1 cellular context compared by ENCODE assay signal in the genomic region with DNA sequence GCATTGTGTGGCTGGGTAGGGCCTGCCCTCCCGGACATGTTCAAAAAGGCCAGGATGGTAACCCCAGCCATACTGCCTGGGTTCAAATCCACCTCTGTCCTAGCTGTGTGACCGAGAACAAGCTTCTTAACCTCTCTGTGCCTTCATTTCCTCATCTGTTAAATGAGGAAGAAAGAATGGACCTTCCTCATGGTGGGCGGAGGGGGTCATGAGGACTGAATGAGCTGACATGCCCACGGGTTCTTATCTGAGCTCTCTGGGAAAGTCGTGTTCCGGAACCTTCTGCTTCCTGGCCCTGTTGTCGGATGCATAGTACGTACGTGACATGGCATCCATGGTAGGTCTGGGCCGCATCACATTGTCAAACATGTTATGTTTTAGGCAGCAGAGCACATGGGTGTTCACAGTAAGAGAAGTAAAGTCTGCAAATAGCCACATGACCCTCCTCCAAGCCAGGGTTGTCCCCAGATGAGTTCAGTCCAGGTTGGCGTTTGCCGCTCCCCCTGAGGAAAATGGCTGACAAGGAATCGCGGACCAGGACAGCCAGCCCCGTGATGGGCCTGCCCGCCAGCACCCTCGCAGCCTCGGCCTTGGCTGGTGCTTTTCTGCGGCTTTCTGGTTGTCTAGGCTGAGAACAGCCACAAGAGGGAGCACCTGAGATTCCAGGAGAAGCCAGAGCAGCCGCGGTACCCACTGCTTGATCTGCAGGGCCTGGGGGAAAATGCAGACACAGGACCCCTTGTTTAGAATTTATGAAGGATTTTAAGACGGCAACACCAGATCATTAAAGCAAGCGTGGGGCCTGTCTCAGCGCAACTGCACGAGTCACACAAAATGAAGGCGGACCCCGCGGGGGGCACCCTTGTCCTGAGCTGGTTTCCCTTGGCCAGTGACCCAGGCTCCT.
TF ChIP-seq lines count a peak whose summit lies in the region.

No MANE protein-coding gene starts in this region.

TF ChIP-seq in HepG2, 621 proteins besides CTCF, POLR2A, EP300 and RAD21 (continued from another document and continues in another):
- TF ChIP-seq, protein P1, sequence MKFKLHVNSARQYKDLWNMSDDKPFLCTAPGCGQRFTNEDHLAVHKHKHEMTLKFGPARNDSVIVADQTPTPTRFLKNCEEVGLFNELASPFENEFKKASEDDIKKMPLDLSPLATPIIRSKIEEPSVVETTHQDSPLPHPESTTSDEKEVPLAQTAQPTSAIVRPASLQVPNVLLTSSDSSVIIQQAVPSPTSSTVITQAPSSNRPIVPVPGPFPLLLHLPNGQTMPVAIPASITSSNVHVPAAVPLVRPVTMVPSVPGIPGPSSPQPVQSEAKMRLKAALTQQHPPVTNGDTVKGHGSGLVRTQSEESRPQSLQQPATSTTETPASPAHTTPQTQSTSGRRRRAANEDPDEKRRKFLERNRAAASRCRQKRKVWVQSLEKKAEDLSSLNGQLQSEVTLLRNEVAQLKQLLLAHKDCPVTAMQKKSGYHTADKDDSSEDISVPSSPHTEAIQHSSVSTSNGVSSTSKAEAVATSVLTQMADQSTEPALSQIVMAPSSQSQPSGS (CRISPR knock-in tag; IDR thresholded peaks at IDR 0.05), result no peak
- TF ChIP-seq ZNF761 (CRISPR knock-in tag; conservative IDR thresholded peaks at IDR 0.05) (no peak), ZNF7 (CRISPR knock-in tag; IDR thresholded peaks at IDR 0.05) (no peak), MTA1 (CRISPR knock-in tag; IDR thresholded peaks at IDR 0.05; ENCODE audit: borderline replicate concordance) (no peak), ZNF549 (CRISPR knock-in tag; IDR thresholded peaks at IDR 0.05) (no peak), PCBP2 (optimal IDR thresholded peaks at IDR 0.05; ENCODE audit: low read depth, low read length, poor library complexity, severe bottlenecking) (no peak), XBP1 (CRISPR knock-in tag; IDR thresholded peaks at IDR 0.05) (no peak), ZNF720 (CRISPR knock-in tag; IDR thresholded peaks at IDR 0.05) (no peak), ZNF749 (CRISPR knock-in tag; IDR thresholded peaks at IDR 0.05; ENCODE audit: borderline replicate concordance) (peak; percentile 26; the same call in 1 of the 2 replicates), NFYB (CRISPR knock-in tag; IDR thresholded peaks at IDR 0.05) (no peak), ZSCAN25 (CRISPR knock-in tag; IDR thresholded peaks at IDR 0.05) (no peak), ZNF350 (CRISPR knock-in tag; IDR thresholded peaks at IDR 0.05; ENCODE audit: borderline replicate concordance, low read depth) (0 out of 2 replicates have a peak, but pooled peaks have one; percentile 26), NAIF1 (CRISPR knock-in tag; IDR thresholded peaks at IDR 0.05; ENCODE audit: borderline replicate concordance) (no peak), STAG1 (CRISPR knock-in tag; IDR thresholded peaks at IDR 0.05) (peak; percentile 84), ZBTB38 (CRISPR knock-in tag; IDR thresholded peaks at IDR 0.05) (no peak), ZNF367 (CRISPR knock-in tag; IDR thresholded peaks at IDR 0.05; ENCODE audit: borderline replicate concordance) (no peak), PLRG1 (conservative IDR thresholded peaks at IDR 0.05) (no peak), ZNF552 (CRISPR knock-in tag; IDR thresholded peaks at IDR 0.05; ENCODE audit: borderline replicate concordance) (no peak), ATF7-NPFF (CRISPR knock-in tag; IDR thresholded peaks at IDR 0.05; ENCODE audit: low read depth) (no peak), SMARCC2 (IDR thresholded peaks at IDR 0.05) (no peak), SP1 (IDR thresholded peaks at IDR 0.05) (no peak), SP1 (CRISPR knock-in tag; IDR thresholded peaks at IDR 0.05) (no peak), ZNF782 (CRISPR knock-in tag; IDR thresholded peaks at IDR 0.05; ENCODE audit: borderline replicate concordance) (no peak), RXRA (CRISPR knock-in tag; IDR thresholded peaks at IDR 0.05) (no peak; the same call in 1 of the 2 replicates), ZZZ3 (CRISPR knock-in tag; IDR thresholded peaks at IDR 0.05; ENCODE audit: borderline replicate concordance) (no peak), ZNF766 (CRISPR knock-in tag; IDR thresholded peaks at IDR 0.05; ENCODE audit: borderline replicate concordance) (no peak), CEBPG (CRISPR knock-in tag; IDR thresholded peaks at IDR 0.05) (no peak), SKI (IDR thresholded peaks at IDR 0.05; ENCODE audit: partially characterized antibody) (no peak), MEF2D (CRISPR knock-in tag; IDR thresholded peaks at IDR 0.05) (no peak), MTF1 (CRISPR knock-in tag; IDR thresholded peaks at IDR 0.05) (no peak), ZNF260 (CRISPR knock-in tag; IDR thresholded peaks at IDR 0.05; ENCODE audit: borderline replicate concordance, low read depth) (no peak), REXO4 (CRISPR knock-in tag; IDR thresholded peaks at IDR 0.05; ENCODE audit: borderline replicate concordance) (no peak), ASH2L (IDR thresholded peaks at IDR 0.05; ENCODE audit: insufficient read length, low read depth, low read length) (no peak), MIXL1 (CRISPR knock-in tag; IDR thresholded peaks at IDR 0.05) (no peak; the same call in 1 of the 2 replicates), XRCC5 (optimal IDR thresholded peaks at IDR 0.05; ENCODE audit: low read length) (peak; percentile 55), ZMYM2 (CRISPR knock-in tag; IDR thresholded peaks at IDR 0.05) (no peak), KDM1A (CRISPR knock-in tag; IDR thresholded peaks at IDR 0.05) (no peak), SOX13 (IDR thresholded peaks at IDR 0.05) (no peak), SOX13 (CRISPR knock-in tag; conservative IDR thresholded peaks at IDR 0.05 in 1 of 2, IDR thresholded peaks at IDR 0.05 in 1 of 2) (no peak; a peak in 1 of 4 replicates), ZNF441 (CRISPR knock-in tag; IDR thresholded peaks at IDR 0.05; ENCODE audit: borderline replicate concordance) (no peak), RNF2 (conservative IDR thresholded peaks at IDR 0.05; ENCODE audit: low read depth) (no peak), ZNF569 (CRISPR knock-in tag; IDR thresholded peaks at IDR 0.05; ENCODE audit: borderline replicate concordance) (no peak)
- TF ChIP-seq, protein P2, sequence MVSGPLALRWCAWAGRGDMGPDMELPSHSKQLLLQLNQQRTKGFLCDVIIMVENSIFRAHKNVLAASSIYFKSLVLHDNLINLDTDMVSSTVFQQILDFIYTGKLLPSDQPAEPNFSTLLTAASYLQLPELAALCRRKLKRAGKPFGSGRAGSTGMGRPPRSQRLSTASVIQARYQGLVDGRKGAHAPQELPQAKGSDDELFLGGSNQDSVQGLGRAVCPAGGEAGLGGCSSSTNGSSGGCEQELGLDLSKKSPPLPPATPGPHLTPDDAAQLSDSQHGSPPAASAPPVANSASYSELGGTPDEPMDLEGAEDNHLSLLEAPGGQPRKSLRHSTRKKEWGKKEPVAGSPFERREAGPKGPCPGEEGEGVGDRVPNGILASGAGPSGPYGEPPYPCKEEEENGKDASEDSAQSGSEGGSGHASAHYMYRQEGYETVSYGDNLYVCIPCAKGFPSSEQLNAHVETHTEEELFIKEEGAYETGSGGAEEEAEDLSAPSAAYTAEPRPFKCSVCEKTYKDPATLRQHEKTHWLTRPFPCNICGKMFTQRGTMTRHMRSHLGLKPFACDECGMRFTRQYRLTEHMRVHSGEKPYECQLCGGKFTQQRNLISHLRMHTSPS (CRISPR knock-in tag; IDR thresholded peaks at IDR 0.05; ENCODE audit: low read depth), result no peak
- TF ChIP-seq, protein P3, sequence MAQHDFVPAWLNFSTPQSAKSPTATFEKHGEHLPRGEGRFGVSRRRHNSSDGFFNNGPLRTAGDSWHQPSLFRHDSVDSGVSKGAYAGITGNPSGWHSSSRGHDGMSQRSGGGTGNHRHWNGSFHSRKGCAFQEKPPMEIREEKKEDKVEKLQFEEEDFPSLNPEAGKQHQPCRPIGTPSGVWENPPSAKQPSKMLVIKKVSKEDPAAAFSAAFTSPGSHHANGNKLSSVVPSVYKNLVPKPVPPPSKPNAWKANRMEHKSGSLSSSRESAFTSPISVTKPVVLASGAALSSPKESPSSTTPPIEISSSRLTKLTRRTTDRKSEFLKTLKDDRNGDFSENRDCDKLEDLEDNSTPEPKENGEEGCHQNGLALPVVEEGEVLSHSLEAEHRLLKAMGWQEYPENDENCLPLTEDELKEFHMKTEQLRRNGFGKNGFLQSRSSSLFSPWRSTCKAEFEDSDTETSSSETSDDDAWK (CRISPR knock-in tag; IDR thresholded peaks at IDR 0.05), result no peak
- TF ChIP-seq, protein P4, sequence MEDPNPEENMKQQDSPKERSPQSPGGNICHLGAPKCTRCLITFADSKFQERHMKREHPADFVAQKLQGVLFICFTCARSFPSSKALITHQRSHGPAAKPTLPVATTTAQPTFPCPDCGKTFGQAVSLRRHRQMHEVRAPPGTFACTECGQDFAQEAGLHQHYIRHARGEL (CRISPR knock-in tag; IDR thresholded peaks at IDR 0.05), result no peak
- TF ChIP-seq, protein P5, sequence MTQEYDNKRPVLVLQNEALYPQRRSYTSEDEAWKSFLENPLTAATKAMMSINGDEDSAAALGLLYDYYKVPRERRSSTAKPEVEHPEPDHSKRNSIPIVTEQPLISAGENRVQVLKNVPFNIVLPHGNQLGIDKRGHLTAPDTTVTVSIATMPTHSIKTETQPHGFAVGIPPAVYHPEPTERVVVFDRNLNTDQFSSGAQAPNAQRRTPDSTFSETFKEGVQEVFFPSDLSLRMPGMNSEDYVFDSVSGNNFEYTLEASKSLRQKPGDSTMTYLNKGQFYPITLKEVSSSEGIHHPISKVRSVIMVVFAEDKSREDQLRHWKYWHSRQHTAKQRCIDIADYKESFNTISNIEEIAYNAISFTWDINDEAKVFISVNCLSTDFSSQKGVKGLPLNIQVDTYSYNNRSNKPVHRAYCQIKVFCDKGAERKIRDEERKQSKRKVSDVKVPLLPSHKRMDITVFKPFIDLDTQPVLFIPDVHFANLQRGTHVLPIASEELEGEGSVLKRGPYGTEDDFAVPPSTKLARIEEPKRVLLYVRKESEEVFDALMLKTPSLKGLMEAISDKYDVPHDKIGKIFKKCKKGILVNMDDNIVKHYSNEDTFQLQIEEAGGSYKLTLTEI (CRISPR knock-in tag; conservative IDR thresholded peaks at IDR 0.05), result no peak
- TF ChIP-seq, protein P6, sequence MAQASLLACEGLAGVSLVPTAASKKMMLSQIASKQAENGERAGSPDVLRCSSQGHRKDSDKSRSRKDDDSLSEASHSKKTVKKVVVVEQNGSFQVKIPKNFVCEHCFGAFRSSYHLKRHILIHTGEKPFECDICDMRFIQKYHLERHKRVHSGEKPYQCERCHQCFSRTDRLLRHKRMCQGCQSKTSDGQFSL (CRISPR knock-in tag; IDR thresholded peaks at IDR 0.05), result no peak
- TF ChIP-seq, protein P7, sequence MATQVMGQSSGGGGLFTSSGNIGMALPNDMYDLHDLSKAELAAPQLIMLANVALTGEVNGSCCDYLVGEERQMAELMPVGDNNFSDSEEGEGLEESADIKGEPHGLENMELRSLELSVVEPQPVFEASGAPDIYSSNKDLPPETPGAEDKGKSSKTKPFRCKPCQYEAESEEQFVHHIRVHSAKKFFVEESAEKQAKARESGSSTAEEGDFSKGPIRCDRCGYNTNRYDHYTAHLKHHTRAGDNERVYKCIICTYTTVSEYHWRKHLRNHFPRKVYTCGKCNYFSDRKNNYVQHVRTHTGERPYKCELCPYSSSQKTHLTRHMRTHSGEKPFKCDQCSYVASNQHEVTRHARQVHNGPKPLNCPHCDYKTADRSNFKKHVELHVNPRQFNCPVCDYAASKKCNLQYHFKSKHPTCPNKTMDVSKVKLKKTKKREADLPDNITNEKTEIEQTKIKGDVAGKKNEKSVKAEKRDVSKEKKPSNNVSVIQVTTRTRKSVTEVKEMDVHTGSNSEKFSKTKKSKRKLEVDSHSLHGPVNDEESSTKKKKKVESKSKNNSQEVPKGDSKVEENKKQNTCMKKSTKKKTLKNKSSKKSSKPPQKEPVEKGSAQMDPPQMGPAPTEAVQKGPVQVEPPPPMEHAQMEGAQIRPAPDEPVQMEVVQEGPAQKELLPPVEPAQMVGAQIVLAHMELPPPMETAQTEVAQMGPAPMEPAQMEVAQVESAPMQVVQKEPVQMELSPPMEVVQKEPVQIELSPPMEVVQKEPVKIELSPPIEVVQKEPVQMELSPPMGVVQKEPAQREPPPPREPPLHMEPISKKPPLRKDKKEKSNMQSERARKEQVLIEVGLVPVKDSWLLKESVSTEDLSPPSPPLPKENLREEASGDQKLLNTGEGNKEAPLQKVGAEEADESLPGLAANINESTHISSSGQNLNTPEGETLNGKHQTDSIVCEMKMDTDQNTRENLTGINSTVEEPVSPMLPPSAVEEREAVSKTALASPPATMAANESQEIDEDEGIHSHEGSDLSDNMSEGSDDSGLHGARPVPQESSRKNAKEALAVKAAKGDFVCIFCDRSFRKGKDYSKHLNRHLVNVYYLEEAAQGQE (IDR thresholded peaks at IDR 0.05; ENCODE audit: borderline replicate concordance in 1 of 2, low read depth in 1 of 2, low read length in 2 of 2), result no peak
- TF ChIP-seq, protein P8, sequence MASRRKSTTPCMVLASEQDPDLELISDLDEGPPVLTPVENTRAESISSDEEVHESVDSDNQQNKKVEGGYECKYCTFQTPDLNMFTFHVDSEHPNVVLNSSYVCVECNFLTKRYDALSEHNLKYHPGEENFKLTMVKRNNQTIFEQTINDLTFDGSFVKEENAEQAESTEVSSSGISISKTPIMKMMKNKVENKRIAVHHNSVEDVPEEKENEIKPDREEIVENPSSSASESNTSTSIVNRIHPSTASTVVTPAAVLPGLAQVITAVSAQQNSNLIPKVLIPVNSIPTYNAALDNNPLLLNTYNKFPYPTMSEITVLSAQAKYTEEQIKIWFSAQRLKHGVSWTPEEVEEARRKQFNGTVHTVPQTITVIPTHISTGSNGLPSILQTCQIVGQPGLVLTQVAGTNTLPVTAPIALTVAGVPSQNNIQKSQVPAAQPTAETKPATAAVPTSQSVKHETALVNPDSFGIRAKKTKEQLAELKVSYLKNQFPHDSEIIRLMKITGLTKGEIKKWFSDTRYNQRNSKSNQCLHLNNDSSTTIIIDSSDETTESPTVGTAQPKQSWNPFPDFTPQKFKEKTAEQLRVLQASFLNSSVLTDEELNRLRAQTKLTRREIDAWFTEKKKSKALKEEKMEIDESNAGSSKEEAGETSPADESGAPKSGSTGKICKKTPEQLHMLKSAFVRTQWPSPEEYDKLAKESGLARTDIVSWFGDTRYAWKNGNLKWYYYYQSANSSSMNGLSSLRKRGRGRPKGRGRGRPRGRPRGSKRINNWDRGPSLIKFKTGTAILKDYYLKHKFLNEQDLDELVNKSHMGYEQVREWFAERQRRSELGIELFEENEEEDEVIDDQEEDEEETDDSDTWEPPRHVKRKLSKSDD (CRISPR knock-in tag; IDR thresholded peaks at IDR 0.05; ENCODE audit: low read depth), result no peak
- TF ChIP-seq, protein P9, sequence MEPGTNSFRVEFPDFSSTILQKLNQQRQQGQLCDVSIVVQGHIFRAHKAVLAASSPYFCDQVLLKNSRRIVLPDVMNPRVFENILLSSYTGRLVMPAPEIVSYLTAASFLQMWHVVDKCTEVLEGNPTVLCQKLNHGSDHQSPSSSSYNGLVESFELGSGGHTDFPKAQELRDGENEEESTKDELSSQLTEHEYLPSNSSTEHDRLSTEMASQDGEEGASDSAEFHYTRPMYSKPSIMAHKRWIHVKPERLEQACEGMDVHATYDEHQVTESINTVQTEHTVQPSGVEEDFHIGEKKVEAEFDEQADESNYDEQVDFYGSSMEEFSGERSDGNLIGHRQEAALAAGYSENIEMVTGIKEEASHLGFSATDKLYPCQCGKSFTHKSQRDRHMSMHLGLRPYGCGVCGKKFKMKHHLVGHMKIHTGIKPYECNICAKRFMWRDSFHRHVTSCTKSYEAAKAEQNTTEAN (CRISPR knock-in tag; conservative IDR thresholded peaks at IDR 0.05), result no peak
- TF ChIP-seq, protein P10, sequence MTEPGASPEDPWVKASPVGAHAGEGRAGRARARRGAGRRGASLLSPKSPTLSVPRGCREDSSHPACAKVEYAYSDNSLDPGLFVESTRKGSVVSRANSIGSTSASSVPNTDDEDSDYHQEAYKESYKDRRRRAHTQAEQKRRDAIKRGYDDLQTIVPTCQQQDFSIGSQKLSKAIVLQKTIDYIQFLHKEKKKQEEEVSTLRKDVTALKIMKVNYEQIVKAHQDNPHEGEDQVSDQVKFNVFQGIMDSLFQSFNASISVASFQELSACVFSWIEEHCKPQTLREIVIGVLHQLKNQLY (CRISPR knock-in tag; IDR thresholded peaks at IDR 0.05), result no peak
